ENCODE assay signal across 27 cellular contexts in the genomic region with DNA sequence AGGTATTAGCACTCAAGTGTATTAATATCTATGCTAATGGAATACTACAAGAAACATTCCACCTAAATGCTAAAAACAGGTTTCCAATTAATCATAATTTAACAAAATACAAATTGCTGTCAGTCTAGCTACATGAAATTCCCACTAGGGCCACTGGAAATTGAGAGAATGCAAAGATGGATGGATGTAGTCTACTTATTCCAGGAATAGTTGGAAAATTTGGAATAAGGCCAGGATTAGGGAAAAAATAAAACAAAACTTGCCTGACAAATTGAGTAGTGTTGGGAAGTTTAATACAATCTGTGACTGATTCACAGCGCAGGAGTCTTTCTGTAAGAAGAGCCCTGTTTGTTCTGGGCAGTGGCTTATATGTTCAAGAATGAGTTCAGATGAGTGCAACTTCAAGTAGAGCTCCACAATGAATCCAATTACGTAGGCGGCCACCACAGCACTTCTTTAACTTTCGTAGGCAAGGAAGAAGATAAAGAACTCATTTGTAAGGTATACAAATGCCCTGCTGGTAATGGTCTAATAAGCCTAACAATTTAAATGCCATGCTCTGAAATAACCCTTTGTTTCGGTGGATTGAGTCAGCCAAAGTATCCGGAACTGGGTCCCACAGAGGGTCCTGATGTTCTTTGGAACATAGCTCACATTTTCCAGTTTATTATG. TPM values are rescaled to one million over a fixed set of nuclear protein-coding genes. Genes with fewer than 3 reads are reported as not detected.
DNase-seq lines count a peak whose midpoint lies in the region; TF ChIP-seq lines count a peak whose summit lies in the region.
"Had no signal": no experiment of that assay in that cellular context is flagged by ENCODE, and none has a peak within 500 bp of the region (broad histone marks: within the 10 kb centered on the region; RNA-seq: fewer than 3 reads in every experiment).

No MANE protein-coding gene starts in this region.

- TF ChIP-seq CTCF in type B pancreatic cell (conservative IDR thresholded peaks at IDR 0.05), result no peak

- H3K4me3 ChIP-seq in stomach smooth muscle (ENCODE audit: low read length in 2 of 2), result no peak overlapping the region
- H3K4me3 ChIP-seq: A549, cardiac muscle cell, MG63, Peyer's patch, spleen had no signal

- no peak overlapping the region for H3K4me3 Mint-ChIP-seq in type B pancreatic cell
- H3K4me3 Mint-ChIP-seq: activated CD8-positive, alpha-beta T cell treated with anti-CD3 and anti-CD28 coated beads, Interleukin-2, amount 10 ng/mL, durations not matched to agents 7 days and 5 days; HFFc6; naive B cell; stimulated activated memory B cell treated with anti-CD40 and anti-IgM and Interleukin-4, amounts not matched to agents 10 μg/mL and 1 μg/mL and 100 μg/mL, for 72 hours had no signal

- no peaks in the 10 kb centered on the region for H3K36me3 ChIP-seq in stomach smooth muscle (ENCODE audit: control insufficient read depth in 2 of 2, insufficient read depth in 2 of 2, low read length in 2 of 2)
- H3K36me3 ChIP-seq: BE2C, cardiac muscle cell, MG63, Peyer's patch, spleen had no signal

- H3K27me3 ChIP-seq in stomach smooth muscle (ENCODE audit: control insufficient read depth in 1 of 2, insufficient read depth in 2 of 2, low read length in 2 of 2), result no peaks in the 10 kb centered on the region
- H3K27me3 ChIP-seq: BE2C, cardiac muscle cell, MG63, Peyer's patch, spleen had no signal

- no peak overlapping the region for H3K27ac Mint-ChIP-seq in type B pancreatic cell
- H3K27ac Mint-ChIP-seq: activated CD8-positive, alpha-beta T cell treated with anti-CD3 and anti-CD28 coated beads, Interleukin-2, amount 10 ng/mL, durations not matched to agents 7 days and 5 days; HFFc6; stimulated activated memory B cell treated with anti-CD40 and anti-IgM and Interleukin-4, amounts not matched to agents 10 μg/mL and 1 μg/mL and 100 μg/mL, for 72 hours had no signal

- peaks cover 2% of the 10 kb centered on the region for H3K4me1 ChIP-seq in stomach smooth muscle (ENCODE audit: control insufficient read depth, insufficient read depth, low read length)
- H3K4me1 ChIP-seq: A549, BE2C, Peyer's patch, spleen had no signal

- H3K9ac ChIP-seq in stomach smooth muscle (ENCODE audit: low read length in 2 of 2), result no peak overlapping the region

- H3K9me3 ChIP-seq in stomach smooth muscle (ENCODE audit: control insufficient read depth in 2 of 2, low read length in 2 of 2), result no peaks in the 10 kb centered on the region
- H3K9me3 ChIP-seq: A549, BE2C, Peyer's patch had no signal

- DNase-seq in NCI-H526 treated with DMSO at 0.1 percent for 48 hours (lab: John Stamatoyannopoulos, UW) (peak; percentile 0), NCI-H526 (lab: John Stamatoyannopoulos, UW) (no peak), astrocyte of the hippocampus (ENCODE audit: low read depth, low spot score) (peak; percentile 61), foreskin melanocyte (peak; percentile 99), dedifferentiated amniotic fluid mesenchymal stem cell (ENCODE audit: extremely low spot score) (no peak), ureter (ENCODE audit: low spot score) (no peak), type B pancreatic cell (ENCODE audit: extremely low spot score, unreplicated experiment) (no peak)
- DNase-seq: activated CD4-positive, alpha-beta T cell treated with anti-CD3 and anti-CD28 coated beads for 1 hour; activated CD8-positive, alpha-beta T cell treated with anti-CD3 and anti-CD28 coated beads, Interleukin-2, amount 10 ng/mL, durations not matched to agents 7 days and 5 days; activated gamma-delta T cell treated with Interleukin-2 at 50 U/mL for 16 hours; activated T-cell treated with anti-CD3 and anti-CD28 coated beads, Interleukin-2, amount 50 U/mL, for 1 hour; BE2C; cortex of kidney; GDM1; HFFc6; MG63; naive B cell; NCI-H1436; NCI-H2171; NCI-H510A treated with DMSO at 0.1 percent for 48 hours; Peyer's patch; spleen; stimulated activated CD4-positive, alpha-beta T cell treated with anti-CD3 and anti-CD28 coated beads, Interleukin-4, amount 100 ng/mL, for 1 hour had no signal

- peak overlapping the region; percentile 24 for H3K27ac ChIP-seq in stomach smooth muscle (ENCODE audit: low read length)
- H3K27ac ChIP-seq: A549, cardiac muscle cell, Peyer's patch had no signal

- peaks cover 9% of the 10 kb centered on the region for H3K36me3 Mint-ChIP-seq in type B pancreatic cell

- peaks cover 17% of the 10 kb centered on the region for H3K9me3 Mint-ChIP-seq in type B pancreatic cell

- H3K4me1 Mint-ChIP-seq in type B pancreatic cell (ENCODE audit: unreplicated experiment), result peaks cover 13% of the 10 kb centered on the region

- H3K27me3 Mint-ChIP-seq in type B pancreatic cell, result no peaks in the 10 kb centered on the region
- H3K27me3 Mint-ChIP-seq: naive B cell; stimulated activated memory B cell treated with anti-CD40 and anti-IgM and Interleukin-4, amounts not matched to agents 10 μg/mL and 1 μg/mL and 100 μg/mL, for 72 hours had no signal

RNA-seq across cellular contexts. Expression of a gene that starts 47.1 kb away (rescaled TPM):
- 2.3 TPM for total RNA-seq in ureter
- 0.14 and 0.51 TPM in 2 replicates for total RNA-seq in type B pancreatic cell (ENCODE audit: low replicate concordance)

RNA-seq across cellular contexts. Expression of a gene that starts 55.8 kb away (rescaled TPM):
- total RNA-seq in ureter (22.8 TPM), type B pancreatic cell (ENCODE audit: low replicate concordance) (13.4 and 16.5 TPM in 2 replicates)

Comparison
In these comparisons a context has a peak if more than half of its experiments do, and no peak if none do; other contexts are left out.
1. DNase-seq: peak in NCI-H526 treated with DMSO at 0.1 percent for 48 hours (single experiment), astrocyte of the hippocampus (single experiment) and foreskin melanocyte (single experiment); none in NCI-H526 (0 of 2), dedifferentiated amniotic fluid mesenchymal stem cell (single experiment), ureter (single experiment) and type B pancreatic cell (single experiment).